In genomic region chr10:102316421-102316820, GRCh38 we compare ENCODE assay signal across 24 cellular contexts.
"Had no signal": no experiment of that assay in that cellular context is flagged by ENCODE, and none has a peak within 500 bp of the region (broad histone marks: within the 10 kb centered on the region; RNA-seq: fewer than 3 reads in every experiment).

No MANE protein-coding gene starts in this region.

- H3K27me3 ChIP-seq: colonic mucosa, esophagus squamous epithelium, gastrocnemius medialis, heart right ventricle, left lung had no signal

- H3K36me3 ChIP-seq: colonic mucosa, gastrocnemius medialis, lower lobe of right lung had no signal

- DNase-seq: colonic mucosa; cortex of kidney; effector CD8-positive, alpha-beta T cell; effector memory CD8-positive, alpha-beta T cell; endodermal cell; erythroblast; esophagus squamous epithelium; foreskin fibroblast; foreskin melanocyte; gastrocnemius medialis; glutamatergic neuron; head of caudate nucleus; heart right ventricle; hippocampal formation; kidney; kidney glomerular epithelial cell; left colon; left lung; left ventricle myocardium superior; lower lobe of right lung; mesenchymal stem cell; mucosa of descending colon had no signal

- ATAC-seq: effector memory CD8-positive, alpha-beta T cell; esophagus mucosa; gastrocnemius medialis; heart right ventricle; left colon; left lung; left ventricle myocardium superior; lower lobe of right lung; mucosa of descending colon had no signal

- H3K4me1 ChIP-seq: colonic mucosa had no signal

- H3K9me3 ChIP-seq: colonic mucosa, esophagus squamous epithelium, gastrocnemius medialis, heart right ventricle, left lung, lower lobe of right lung, mucosa of descending colon had no signal

- H3K4me3 ChIP-seq: colonic mucosa, esophagus squamous epithelium, gastrocnemius medialis, heart right ventricle, left lung, lower lobe of right lung, mucosa of descending colon had no signal

- H3K27ac ChIP-seq: colonic mucosa, epithelial cell of prostate, esophagus squamous epithelium, gastrocnemius medialis, heart right ventricle, left lung, lower lobe of right lung had no signal
